In genomic region chr19:27765397-27765796, GRCh38 we compare ENCODE assay signal across 17 cellular contexts.
A peak's percentile ranks its signal among the peaks of the same experiment; 100 is the strongest.
DNase-seq lines count a peak whose midpoint lies in the region; ATAC-seq and TF ChIP-seq lines count a peak whose summit lies in the region.
"Had no signal": no experiment of that assay in that cellular context is flagged by ENCODE, and none has a peak within 500 bp of the region (broad histone marks: within the 10 kb centered on the region; RNA-seq: fewer than 3 reads in every experiment).

No MANE protein-coding gene starts in this region.

- no peak overlapping the region for H3K27ac ChIP-seq in coronary artery
- H3K27ac ChIP-seq in esophagus muscularis mucosa (replicated peaks in 1 of 4): no peak overlapping the region
- H3K27ac ChIP-seq in CD8-positive, alpha-beta T cell (ENCODE audit: low read depth, low read length): no peak overlapping the region
- H3K27ac ChIP-seq: A549, GM23248 had no signal

- CTCF ChIA-PET in CD8-positive, alpha-beta T cell (lab: Charles Lee): no interaction called here

- H3K4me3 ChIP-seq in coronary artery (no peak overlapping the region), esophagus muscularis mucosa (no peak overlapping the region)
- H3K4me3 ChIP-seq in CD8-positive, alpha-beta T cell (ENCODE audit: low read depth, low read length): no peak overlapping the region
- H3K4me3 ChIP-seq: A549, GM23248, K562 had no signal

- H3K27ac Mint-ChIP-seq in osteocyte (ENCODE audit: unreplicated experiment) (no peak overlapping the region), type B pancreatic cell (no peak overlapping the region)
- no peak overlapping the region for H3K27ac Mint-ChIP-seq in CD8-positive, alpha-beta T cell

- POLR2A ChIA-PET in CD8-positive, alpha-beta T cell (lab: Charles Lee): no interaction called here

- peaks cover 0 to 11% (median 3%) of the 10 kb centered on the region in 4 donors for H3K9me3 ChIP-seq in esophagus muscularis mucosa
- H3K9me3 ChIP-seq in CD8-positive, alpha-beta T cell (ENCODE audit: low read length): peaks cover 21% of the 10 kb centered on the region
- H3K9me3 ChIP-seq: BE2C had no signal

- H3K4me1 Mint-ChIP-seq in osteocyte (ENCODE audit: unreplicated experiment) (no peaks in the 10 kb centered on the region), type B pancreatic cell (ENCODE audit: unreplicated experiment) (no peaks in the 10 kb centered on the region)
- no peaks in the 10 kb centered on the region for H3K4me1 Mint-ChIP-seq in CD8-positive, alpha-beta T cell (ENCODE audit: low read depth)
- H3K4me1 Mint-ChIP-seq: CD4-positive, CD25-positive, alpha-beta regulatory T cell had no signal

- DNase-seq in coronary artery (ENCODE audit: low spot score): peak; percentile 2
- peak; percentile 81 for DNase-seq in esophagus muscularis mucosa (ENCODE audit: extremely low spot score)
- peak; percentile 63 for DNase-seq in osteocyte (ENCODE audit: extremely low spot score, unreplicated experiment)
- peak; percentile 39 for DNase-seq in type B pancreatic cell (ENCODE audit: extremely low spot score, unreplicated experiment)
- no peak for DNase-seq in CD8-positive, alpha-beta T cell
- no peak for DNase-seq in stimulated activated CD4-positive, alpha-beta T cell treated with anti-CD3 and anti-CD28 coated beads, Interleukin-1b, Interleukin-23, amount 100 ng/mL, for 48 hours
- DNase-seq in A172 (ENCODE audit: low spot score): no peak
- DNase-seq in activated CD8-positive, alpha-beta memory T cell treated with anti-CD3 and anti-CD28 coated beads, Interleukin-2, amount 50 U/mL, for 48 hours: no peak
- DNase-seq: BE2C; C1 segment of cervical spinal cord; Caco-2; CD4-positive, CD25-positive, alpha-beta regulatory T cell; GDM1; GM23248; IMR-90 had no signal

- H3K36me3 Mint-ChIP-seq in osteocyte (ENCODE audit: unreplicated experiment) (peaks cover 44% of the 10 kb centered on the region), type B pancreatic cell (peaks cover 36% of the 10 kb centered on the region)
- H3K36me3 Mint-ChIP-seq in CD8-positive, alpha-beta T cell: peaks cover 2% of the 10 kb centered on the region
- H3K36me3 Mint-ChIP-seq: CD4-positive, CD25-positive, alpha-beta regulatory T cell had no signal

- ATAC-seq in CD8-positive, alpha-beta T cell: no peak
- ATAC-seq: A549, K562 had no signal

- H3K4me3 Mint-ChIP-seq in osteocyte (ENCODE audit: unreplicated experiment) (no peak overlapping the region), type B pancreatic cell (no peak overlapping the region)
- H3K4me3 Mint-ChIP-seq in CD8-positive, alpha-beta T cell: no peak overlapping the region

- H3K9me3 Mint-ChIP-seq in osteocyte (ENCODE audit: unreplicated experiment) (peaks cover 92% of the 10 kb centered on the region), type B pancreatic cell (peaks cover 63% of the 10 kb centered on the region)
- H3K9me3 Mint-ChIP-seq in CD8-positive, alpha-beta T cell: peaks cover 72% of the 10 kb centered on the region

- H3K36me3 ChIP-seq in esophagus muscularis mucosa: no peaks in the 10 kb centered on the region
- H3K36me3 ChIP-seq in CD8-positive, alpha-beta T cell (ENCODE audit: insufficient read depth, low read length): no peaks in the 10 kb centered on the region
- H3K36me3 ChIP-seq: BE2C had no signal

- no peaks in the 10 kb centered on the region for H3K27me3 ChIP-seq in esophagus muscularis mucosa
- H3K27me3 ChIP-seq in CD8-positive, alpha-beta T cell (ENCODE audit: insufficient read depth, low read length): no peaks in the 10 kb centered on the region
- H3K27me3 ChIP-seq: BE2C had no signal

- no peak for TF ChIP-seq CTCF in coronary artery (IDR thresholded peaks at IDR 0.05)
- TF ChIP-seq CTCF in esophagus muscularis mucosa (IDR thresholded peaks at IDR 0.05): no peak
- no peak for TF ChIP-seq CTCF in osteocyte (IDR thresholded peaks at IDR 0.05)
- TF ChIP-seq CTCF in type B pancreatic cell (conservative IDR thresholded peaks at IDR 0.05): no peak
- TF ChIP-seq CTCF in CD8-positive, alpha-beta T cell (IDR thresholded peaks at IDR 0.05): no peak

- WGBS in esophagus muscularis mucosa: 80% methylated on average over 7 of the region's 7 CpGs

- intact Hi-C loops in esophagus muscularis mucosa (cut with DNase I): no loop called here
- intact Hi-C loops in CD8-positive, alpha-beta T cell (cut with DNase I, micrococcal nuclease): no loop called here

- H3K27me3 Mint-ChIP-seq in osteocyte (ENCODE audit: unreplicated experiment) (no peaks in the 10 kb centered on the region), type B pancreatic cell (no peaks in the 10 kb centered on the region)
- no peaks in the 10 kb centered on the region for H3K27me3 Mint-ChIP-seq in CD8-positive, alpha-beta T cell (ENCODE audit: low read depth)
- H3K27me3 Mint-ChIP-seq: CD4-positive, CD25-positive, alpha-beta regulatory T cell had no signal

- no peak for TF ChIP-seq EP300 in esophagus muscularis mucosa (IDR thresholded peaks at IDR 0.05)

- TF ChIP-seq POLR2A in esophagus muscularis mucosa (IDR thresholded peaks at IDR 0.05; ENCODE audit: low read depth): no peak

- no peaks in the 10 kb centered on the region for H3K4me1 ChIP-seq in esophagus muscularis mucosa
- no peaks in the 10 kb centered on the region for H3K4me1 ChIP-seq in CD8-positive, alpha-beta T cell (ENCODE audit: insufficient read depth, low read length)
- H3K4me1 ChIP-seq: A549, BE2C, Caco-2 had no signal

Comparison
In these comparisons a context has a peak if more than half of its experiments do, and no peak if none do; other contexts are left out.
1. DNase-seq: peak in coronary artery (single experiment), esophagus muscularis mucosa (single experiment), osteocyte (single experiment) and type B pancreatic cell (single experiment); none in CD8-positive, alpha-beta T cell (0 of 7), stimulated activated CD4-positive, alpha-beta T cell treated with anti-CD3 and anti-CD28 coated beads, Interleukin-1b, Interleukin-23, amount 100 ng/mL, for 48 hours (single experiment), A172 (single experiment) and activated CD8-positive, alpha-beta memory T cell treated with anti-CD3 and anti-CD28 coated beads, Interleukin-2, amount 50 U/mL, for 48 hours (single experiment).